Comparison of ENCODE assay signal across 19 cellular contexts in the genomic region with DNA sequence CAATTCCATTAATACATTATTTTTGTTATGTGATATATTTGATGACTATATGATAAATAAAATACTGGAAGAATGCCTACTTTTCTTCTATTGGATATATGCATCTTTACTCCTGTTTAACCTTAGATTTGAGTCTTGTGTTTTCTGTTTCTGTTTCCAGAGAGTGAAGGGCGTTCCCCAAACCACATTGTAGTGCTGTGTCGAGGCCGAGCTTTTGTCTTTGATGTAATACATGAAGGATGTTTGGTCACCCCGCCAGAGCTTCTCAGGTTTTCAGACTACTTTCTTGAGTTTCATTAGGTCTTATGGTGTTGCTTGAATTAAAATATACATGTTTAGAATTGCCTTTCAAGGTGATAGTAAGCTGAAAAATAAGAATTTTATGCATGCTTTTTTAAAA. TPM values are rescaled to one million over a fixed set of nuclear protein-coding genes. Genes with fewer than 3 reads are reported as not detected.
A peak's percentile ranks its signal among the peaks of the same experiment; 100 is the strongest.
DNase-seq lines count a peak whose midpoint lies in the region; ATAC-seq and TF ChIP-seq lines count a peak whose summit lies in the region.
"Had no signal": no experiment of that assay in that cellular context is flagged by ENCODE, and none has a peak within 500 bp of the region (broad histone marks: within the 10 kb centered on the region; RNA-seq: fewer than 3 reads in every experiment).

No MANE protein-coding gene starts in this region.

- DNase-seq in stimulated activated CD8-positive, alpha-beta memory T cell treated with anti-CD3 and anti-CD28 coated beads, Interleukin-12 subunit alpha, Interleukin-12 subunit beta, amount 100 ng/mL, for 1 hour (ENCODE audit: low read depth): peak; percentile 2
- DNase-seq in stimulated activated CD8-positive, alpha-beta memory T cell treated with anti-CD3 and anti-CD28 coated beads, Interleukin-4, amount 100 ng/mL, for 48 hours: no peak
- peak; percentile 73 for DNase-seq in activated CD4-positive, alpha-beta T cell treated with anti-CD3 and anti-CD28 coated beads, Interleukin-2, amount 10 ng/mL, durations not matched to agents 7 days and 5 days
- peak; percentile 11 for DNase-seq in activated naive CD8-positive, alpha-beta T cell treated with anti-CD3 and anti-CD28 coated beads, Interleukin-2, amount 50 U/mL, for 24 hours
- DNase-seq in NCI-H146 treated with DMSO at 0.1 percent for 48 hours (lab: John Stamatoyannopoulos, UW; ENCODE audit: unreplicated experiment) (no peak), lower lobe of right lung (no peak), GM19238 (ENCODE audit: insufficient read length, low spot score) (no peak), HEK293T (ENCODE audit: extremely low spot score) (no peak)
- DNase-seq: head of caudate nucleus; midbrain; NCI-H187 treated with DMSO at 0.1 percent for 48 hours; NCI-H446 treated with DMSO at 0.1 percent for 48 hours; RPMI8226; stimulated activated naive B cell treated with anti-CD40 and anti-IgM and Interleukin-4, amounts not matched to agents 10 μg/mL and 1 μg/mL and 100 μg/mL, for 72 hours; SW 1271; tibial artery had no signal

- no peak overlapping the region for H3K4me3 ChIP-seq in lower lobe of right lung
- H3K4me3 ChIP-seq: neural progenitor cell, tibial artery had no signal

- intact Hi-C loops in lower lobe of right lung (cut with DNase I): no loop called here

- H3K9me3 Mint-ChIP-seq in activated CD4-positive, alpha-beta T cell treated with anti-CD3 and anti-CD28 coated beads, Interleukin-2, amount 10 ng/mL, durations not matched to agents 7 days and 5 days: peaks cover 2% of the 10 kb centered on the region
- H3K9me3 Mint-ChIP-seq in activated naive CD8-positive, alpha-beta T cell treated with anti-CD3 and anti-CD28 coated beads, Interleukin-2, amount 50 U/mL, for 24 hours: no peaks in the 10 kb centered on the region
- H3K9me3 Mint-ChIP-seq: IgD-negative memory B cell; neural progenitor cell; stimulated activated naive B cell treated with anti-CD40 and anti-IgM and Interleukin-4, amounts not matched to agents 10 μg/mL and 1 μg/mL and 100 μg/mL, for 72 hours had no signal

- peaks cover 13% of the 10 kb centered on the region for H3K4me1 Mint-ChIP-seq in activated CD4-positive, alpha-beta T cell treated with anti-CD3 and anti-CD28 coated beads, Interleukin-2, amount 10 ng/mL, durations not matched to agents 7 days and 5 days
- H3K4me1 Mint-ChIP-seq in activated naive CD8-positive, alpha-beta T cell treated with anti-CD3 and anti-CD28 coated beads, Interleukin-2, amount 50 U/mL, for 24 hours: peaks cover 4% of the 10 kb centered on the region
- H3K4me1 Mint-ChIP-seq: IgD-negative memory B cell; neural progenitor cell; stimulated activated naive B cell treated with anti-CD40 and anti-IgM and Interleukin-4, amounts not matched to agents 10 μg/mL and 1 μg/mL and 100 μg/mL, for 72 hours had no signal

- no peaks in the 10 kb centered on the region for H3K27me3 ChIP-seq in lower lobe of right lung (ENCODE audit: low read depth)
- H3K27me3 ChIP-seq: neural progenitor cell, tibial artery had no signal

- H3K4me3 Mint-ChIP-seq in activated CD4-positive, alpha-beta T cell treated with anti-CD3 and anti-CD28 coated beads, Interleukin-2, amount 10 ng/mL, durations not matched to agents 7 days and 5 days: no peak overlapping the region
- H3K4me3 Mint-ChIP-seq in activated naive CD8-positive, alpha-beta T cell treated with anti-CD3 and anti-CD28 coated beads, Interleukin-2, amount 50 U/mL, for 24 hours: no peak overlapping the region
- H3K4me3 Mint-ChIP-seq: IgD-negative memory B cell; neural progenitor cell; stimulated activated naive B cell treated with anti-CD40 and anti-IgM and Interleukin-4, amounts not matched to agents 10 μg/mL and 1 μg/mL and 100 μg/mL, for 72 hours had no signal

- peaks cover 22% of the 10 kb centered on the region for H3K36me3 Mint-ChIP-seq in activated CD4-positive, alpha-beta T cell treated with anti-CD3 and anti-CD28 coated beads, Interleukin-2, amount 10 ng/mL, durations not matched to agents 7 days and 5 days (ENCODE audit: low read depth)
- H3K36me3 Mint-ChIP-seq in activated naive CD8-positive, alpha-beta T cell treated with anti-CD3 and anti-CD28 coated beads, Interleukin-2, amount 50 U/mL, for 24 hours (ENCODE audit: low read depth): peaks cover 11% of the 10 kb centered on the region

- no peak for TF ChIP-seq CTCF in lower lobe of right lung (IDR thresholded peaks at IDR 0.05)

- H3K9me3 ChIP-seq in lower lobe of right lung: no peaks in the 10 kb centered on the region
- H3K9me3 ChIP-seq: tibial artery had no signal

- ATAC-seq in activated naive CD8-positive, alpha-beta T cell treated with anti-CD3 and anti-CD28 coated beads, Interleukin-2, amount 50 U/mL, for 24 hours: peak; percentile 71
- no peak for ATAC-seq in lower lobe of right lung
- ATAC-seq: left lobe of liver; stimulated activated naive B cell treated with anti-CD40 and anti-IgM and Interleukin-4, amounts not matched to agents 10 μg/mL and 1 μg/mL and 100 μg/mL, for 72 hours had no signal

- H3K27ac Mint-ChIP-seq in activated CD4-positive, alpha-beta T cell treated with anti-CD3 and anti-CD28 coated beads, Interleukin-2, amount 10 ng/mL, durations not matched to agents 7 days and 5 days: peak overlapping the region; percentile 76
- peak overlapping the region; percentile 19 for H3K27ac Mint-ChIP-seq in activated naive CD8-positive, alpha-beta T cell treated with anti-CD3 and anti-CD28 coated beads, Interleukin-2, amount 50 U/mL, for 24 hours
- H3K27ac Mint-ChIP-seq: IgD-negative memory B cell; neural progenitor cell; stimulated activated naive B cell treated with anti-CD40 and anti-IgM and Interleukin-4, amounts not matched to agents 10 μg/mL and 1 μg/mL and 100 μg/mL, for 72 hours had no signal

- POLR2A ChIA-PET in activated CD4-positive, alpha-beta T cell treated with anti-CD3 and anti-CD28 coated beads, Interleukin-2, amount 10 ng/mL, durations not matched to agents 7 days and 5 days (lab: Charles Lee): interaction anchor here (0.5 kb wide), 1 partner anchor 11 kb away, joined by 3 read pairs; no protein-coding TSS in a partner anchor
- POLR2A ChIA-PET in HEK293T (lab: Yijun Ruan, JAX): no interaction called here

- CTCF ChIA-PET in activated CD4-positive, alpha-beta T cell treated with anti-CD3 and anti-CD28 coated beads, Interleukin-2, amount 10 ng/mL, durations not matched to agents 7 days and 5 days (lab: Charles Lee): interaction anchor here (0.8 to 2.0 kb wide), 2 partner anchors 13 to 24 kb away, joined by 3 to 4 read pairs; a partner anchor contains a TSS
- CTCF ChIA-PET in HEK293T (lab: Yijun Ruan, JAX): no interaction called here

- no peaks in the 10 kb centered on the region for H3K27me3 Mint-ChIP-seq in activated CD4-positive, alpha-beta T cell treated with anti-CD3 and anti-CD28 coated beads, Interleukin-2, amount 10 ng/mL, durations not matched to agents 7 days and 5 days
- no peaks in the 10 kb centered on the region for H3K27me3 Mint-ChIP-seq in activated naive CD8-positive, alpha-beta T cell treated with anti-CD3 and anti-CD28 coated beads, Interleukin-2, amount 50 U/mL, for 24 hours
- H3K27me3 Mint-ChIP-seq: IgD-negative memory B cell; stimulated activated naive B cell treated with anti-CD40 and anti-IgM and Interleukin-4, amounts not matched to agents 10 μg/mL and 1 μg/mL and 100 μg/mL, for 72 hours had no signal

- H3K27ac ChIP-seq in lower lobe of right lung: no peak overlapping the region
- H3K27ac ChIP-seq: neural progenitor cell, tibial artery had no signal

- H3K36me3 ChIP-seq in lower lobe of right lung: no peaks in the 10 kb centered on the region

- H3K4me1 ChIP-seq in lower lobe of right lung: no peaks in the 10 kb centered on the region
- H3K4me1 ChIP-seq: tibial artery had no signal

TF ChIP-seq in HEK293T, 16 proteins besides CTCF, POLR2A, EP300 and RAD21:
- TF ChIP-seq ARNT (IDR thresholded peaks at IDR 0.05) (no peak), SUZ12 (IDR thresholded peaks at IDR 0.05) (no peak), LEF1 (IDR thresholded peaks at IDR 0.05; ENCODE audit: borderline replicate concordance) (no peak), BHLHE40 (IDR thresholded peaks at IDR 0.05; ENCODE audit: borderline replicate concordance) (no peak), FOXK2 (IDR thresholded peaks at IDR 0.05) (no peak)

RNA-seq across cellular contexts. Expression of a gene that starts 23.8 kb away (rescaled TPM):
- 10 to 100 TPM; 12.9 to 14.2 TPM for total RNA-seq in activated CD4-positive, alpha-beta T cell treated with anti-CD3 and anti-CD28 coated beads, Interleukin-2, amount 10 ng/mL, durations not matched to agents 7 days and 5 days
- 9.5 TPM for total RNA-seq in lower lobe of right lung

Comparison
In these comparisons a context has a peak if more than half of its experiments do, and no peak if none do; other contexts are left out.
1. DNase-seq: peak in stimulated activated CD8-positive, alpha-beta memory T cell treated with anti-CD3 and anti-CD28 coated beads, Interleukin-12 subunit alpha, Interleukin-12 subunit beta, amount 100 ng/mL, for 1 hour (single experiment), activated CD4-positive, alpha-beta T cell treated with anti-CD3 and anti-CD28 coated beads, Interleukin-2, amount 10 ng/mL, durations not matched to agents 7 days and 5 days (single experiment) and activated naive CD8-positive, alpha-beta T cell treated with anti-CD3 and anti-CD28 coated beads, Interleukin-2, amount 50 U/mL, for 24 hours (single experiment); none in stimulated activated CD8-positive, alpha-beta memory T cell treated with anti-CD3 and anti-CD28 coated beads, Interleukin-4, amount 100 ng/mL, for 48 hours (single experiment), NCI-H146 treated with DMSO at 0.1 percent for 48 hours (single experiment), lower lobe of right lung (single experiment), GM19238 (single experiment) and HEK293T (single experiment).